In genomic region chr7:520503-521161, GRCh38 we compare ENCODE assay signal across 9 cellular contexts. TPM values are rescaled to one million over a fixed set of nuclear protein-coding genes. Genes with fewer than 3 reads are reported as not detected.
DNase-seq lines count a peak whose midpoint lies in the region; ATAC-seq and TF ChIP-seq lines count a peak whose summit lies in the region.
"Had no signal": no experiment of that assay in that cellular context is flagged by ENCODE, and none has a peak within 500 bp of the region (broad histone marks: within the 10 kb centered on the region; RNA-seq: fewer than 3 reads in every experiment).

No MANE protein-coding gene starts in this region.

- H3K27ac ChIP-seq in mammary epithelial cell (ENCODE audit: insufficient read depth, low read depth, low read length) (no peak overlapping the region), lower lobe of right lung (peak overlapping the region; percentile 78), upper lobe of left lung (peak overlapping the region; percentile 61 to 91 (median 81))

- peaks cover 95% of the 10 kb centered on the region for H3K27me3 Mint-ChIP-seq in activated naive CD4-positive, alpha-beta T cell treated with anti-CD3 and anti-CD28 coated beads, Interleukin-2, amount 10 ng/mL, durations not matched to agents 7 days and 5 days

- H3K27me3 ChIP-seq in mammary epithelial cell (ENCODE audit: insufficient read depth, low read length) (no peaks in the 10 kb centered on the region), lower lobe of right lung (ENCODE audit: low read depth) (peaks cover 36% of the 10 kb centered on the region), upper lobe of left lung (peaks cover 0 to 42% (median 16%) of the 10 kb centered on the region in 4 donors)

- dilution Hi-C loops in mammary epithelial cell (cut with HindIII; ENCODE audit: low sequenced_read_pairs) = no loop called here

- no peak overlapping the region for H3K9ac ChIP-seq in mammary epithelial cell (ENCODE audit: insufficient read depth, low read length)

- H3K36me3 Mint-ChIP-seq in activated naive CD4-positive, alpha-beta T cell treated with anti-CD3 and anti-CD28 coated beads, Interleukin-2, amount 10 ng/mL, durations not matched to agents 7 days and 5 days = no peaks in the 10 kb centered on the region

- in situ Hi-C loops in mammary epithelial cell (cut with MboI; ENCODE audit: low sequenced_read_pairs in 2 of 2) = no loop called here

- no peaks in the 10 kb centered on the region for H3K9me3 Mint-ChIP-seq in activated naive CD4-positive, alpha-beta T cell treated with anti-CD3 and anti-CD28 coated beads, Interleukin-2, amount 10 ng/mL, durations not matched to agents 7 days and 5 days

- H3K4me3 ChIP-seq in mammary epithelial cell (replicated peaks in 1 of 3; ENCODE audit: insufficient read depth in 1 of 3, low read depth in 2 of 3, low read length in 3 of 3) (peak overlapping the region; percentile 39 to 92 (median 66)), lower lobe of right lung (peak overlapping the region; percentile 59), upper lobe of left lung (peak overlapping the region; percentile 6 to 85 (median 74))

- TF ChIP-seq POLR2A in upper lobe of left lung (IDR thresholded peaks at IDR 0.05) = no peak

- intact Hi-C loops in mammary epithelial cell (cut with micrococcal nuclease) (no loop called here), lower lobe of right lung (cut with DNase I) (no loop called here)

- peaks cover 37% of the 10 kb centered on the region for H3K79me2 ChIP-seq in mammary epithelial cell (ENCODE audit: insufficient read depth, low read length)

- H3K4me2 ChIP-seq in mammary epithelial cell (ENCODE audit: insufficient read depth, low read depth, low read length) = peak overlapping the region; percentile 89

- BruUV-seq in mammary epithelial cell (replicated peaks; lab: Mats Ljungman, UMichigan) = no TSS peak

- H3K4me1 Mint-ChIP-seq in activated naive CD4-positive, alpha-beta T cell treated with anti-CD3 and anti-CD28 coated beads, Interleukin-2, amount 10 ng/mL, durations not matched to agents 7 days and 5 days = peaks cover 18% of the 10 kb centered on the region

- peak overlapping the region; percentile 57 for H2AFZ ChIP-seq in mammary epithelial cell (ENCODE audit: low read depth, low read length)

- no peaks in the 10 kb centered on the region for H3K36me3 ChIP-seq in mammary epithelial cell (ENCODE audit: insufficient read depth, low read length)
- no peaks in the 10 kb centered on the region for H3K36me3 ChIP-seq in lower lobe of right lung
- H3K36me3 ChIP-seq in upper lobe of left lung = no peaks in the 10 kb centered on the region

- H3K4me1 ChIP-seq in mammary epithelial cell (ENCODE audit: insufficient read depth, low read length) (peaks cover 32% of the 10 kb centered on the region), lower lobe of right lung (peaks cover 52% of the 10 kb centered on the region), upper lobe of left lung (peaks cover 38 to 71% (median 53%) of the 10 kb centered on the region in 4 donors)

- H3K27ac Mint-ChIP-seq in activated naive CD4-positive, alpha-beta T cell treated with anti-CD3 and anti-CD28 coated beads, Interleukin-2, amount 10 ng/mL, durations not matched to agents 7 days and 5 days = no peak overlapping the region

- H3K4me3 Mint-ChIP-seq in activated naive CD4-positive, alpha-beta T cell treated with anti-CD3 and anti-CD28 coated beads, Interleukin-2, amount 10 ng/mL, durations not matched to agents 7 days and 5 days = no peak overlapping the region

- no peaks in the 10 kb centered on the region for H4K20me1 ChIP-seq in mammary epithelial cell (ENCODE audit: insufficient read depth, low read length)

- ATAC-seq in lower lobe of right lung (peak; percentile 2 to 13), upper lobe of left lung (ENCODE audit: low FRiP score in 2 of 2) (peak; percentile 2 to 46)

- H3K9me3 ChIP-seq in mammary epithelial cell (replicated peaks; ENCODE audit: insufficient read depth, low read length) (no peaks in the 10 kb centered on the region), lower lobe of right lung (no peaks in the 10 kb centered on the region), upper lobe of left lung (no peaks in the 10 kb centered on the region)

- WGBS in mammary epithelial cell (ENCODE audit: low coverage, missing lambda C conversion rate) = 30% methylated on average over 12 of the region's 63 CpGs
- 8 to 29% methylated on average over 17 to 44 of the region's 63 CpGs for WGBS in upper lobe of left lung, 2 donors

- peak; percentile 24 for DNase-seq in activated T-cell treated with anti-CD3 and anti-CD28 coated beads, Interleukin-2, amount 50 U/mL, for 1 hour
- DNase-seq in activated T-cell treated with anti-CD3 and anti-CD28 coated beads for 4 hours (no peak), mammary epithelial cell (no peak), lower lobe of right lung (no peak), upper lobe of left lung (peak in 1 of 2 donors; percentile 85), OCI-M2 (lab: John Stamatoyannopoulos, UW; ENCODE audit: unreplicated experiment) (no peak)
- no peak for DNase-seq in activated naive CD4-positive, alpha-beta T cell treated with anti-CD3 and anti-CD28 coated beads, Interleukin-2, amount 10 ng/mL, durations not matched to agents 7 days and 5 days
- DNase-seq in activated effector memory CD4-positive, alpha-beta T cell treated with anti-CD3 and anti-CD28 coated beads, Interleukin-2, amount 50 U/mL, for 16 hours = no peak
- DNase-seq: NCI-H82 had no signal

- CTCF ChIA-PET in mammary epithelial cell (lab: Charles Lee; ENCODE audit: low non-redundant PET) = no interaction called here
- CTCF ChIA-PET in activated naive CD4-positive, alpha-beta T cell treated with anti-CD3 and anti-CD28 coated beads, Interleukin-2, amount 10 ng/mL, durations not matched to agents 7 days and 5 days (lab: Charles Lee) = interaction anchor here (0.7 kb wide), 1 partner anchor 116 kb away, joined by 3 read pairs; no protein-coding TSS in a partner anchor

- TF ChIP-seq CTCF in mammary epithelial cell (conservative IDR thresholded peaks at IDR 0.05 in 1 of 2, IDR thresholded peaks at IDR 0.05 in 1 of 2; ENCODE audit: extremely low read depth in 1 of 2, insufficient read depth in 1 of 2, low read depth in 1 of 2, low read length in 2 of 2) (peak in 1 of 2 donors; percentile 35), lower lobe of right lung (IDR thresholded peaks at IDR 0.05) (peak; percentile 6), upper lobe of left lung (IDR thresholded peaks at IDR 0.05) (no peak)

- TF ChIP-seq EP300 in upper lobe of left lung (IDR thresholded peaks at IDR 0.05) = no peak

RNA-seq across cellular contexts. Expression of gene PDGFA, which starts 1.0 kb away (rescaled TPM):
- 100 to 1,000 TPM in 1 of 2 donors, 10 to 100 TPM in 1; 60.5 to 167 TPM for total RNA-seq in mammary epithelial cell
- polyA plus RNA-seq in mammary epithelial cell = 29.2 TPM
- polyA minus RNA-seq in mammary epithelial cell = 93.4 TPM
- total RNA-seq in lower lobe of right lung = 27.1 TPM
- total RNA-seq in upper lobe of left lung = 10 to 100 TPM; 23.0 to 73.3 (median 44.6) TPM
